Comparison of ENCODE assay signal across 12 cellular contexts in the genomic region with DNA sequence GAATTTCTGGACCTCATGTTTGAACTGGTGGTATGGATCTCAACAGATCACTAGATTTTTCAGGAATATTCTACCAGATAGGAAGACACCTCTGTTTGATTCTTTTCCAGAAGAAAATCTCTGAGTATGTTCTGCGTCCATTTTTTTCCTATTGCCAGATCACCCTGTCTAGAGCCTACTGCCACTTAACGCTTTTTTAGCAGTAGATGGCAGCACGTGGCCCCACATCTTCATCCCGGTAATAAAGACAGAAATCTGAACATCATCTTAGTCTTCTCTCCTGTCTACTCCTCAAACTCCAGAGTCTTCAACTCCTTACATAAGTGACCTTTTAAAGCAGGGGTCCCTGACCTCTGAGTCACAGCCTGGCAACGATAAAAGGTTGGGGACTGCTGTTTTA.
A peak's percentile ranks its signal among the peaks of the same experiment; 100 is the strongest.
DNase-seq lines count a peak whose midpoint lies in the region; ATAC-seq, FAIRE-seq and TF ChIP-seq lines count a peak whose summit lies in the region.
"Had no signal": no experiment of that assay in that cellular context is flagged by ENCODE, and none has a peak within 500 bp of the region (broad histone marks: within the 10 kb centered on the region; RNA-seq: fewer than 3 reads in every experiment).

No MANE protein-coding gene starts in this region.

- BruUV-seq in mammary epithelial cell (replicated peaks; lab: Mats Ljungman, UMichigan) = no TSS peak

- H3K27ac ChIP-seq in A549 (no peak overlapping the region), mammary epithelial cell (ENCODE audit: insufficient read depth, low read depth, low read length) (no peak overlapping the region), heart right ventricle (no peak overlapping the region), mesenchymal stem cell (ENCODE audit: low read length, poor library complexity, severe bottlenecking) (no peak overlapping the region)
- H3K27ac ChIP-seq: stomach had no signal

- no peak for FAIRE-seq in A549 (lab: Jason Lieb, UNC)

- no peak overlapping the region for H3K4ac ChIP-seq in mesenchymal stem cell (ENCODE audit: low read depth in 1 of 2, low read length in 2 of 2)

- H3K27ac Mint-ChIP-seq in activated T-helper 2 cell treated with anti-CD3 and anti-CD28 coated beads, Interferon-gamma antibody, Interleukin-2, Interleukin-4, amounts not matched to agents 10 μg/mL and 5 μg/mL and 100 μg/mL, durations not matched to agents 14 hours and 24 hours and 36 hours = no peak overlapping the region
- H3K27ac Mint-ChIP-seq: activated CD4-positive, alpha-beta T cell treated with anti-CD3 and anti-CD28 coated beads, Interleukin-2, amount 10 ng/mL, durations not matched to agents 24 days and 14 days had no signal

- POLR2A ChIA-PET in A549 (lab: Yijun Ruan, JAX) = no interaction called here

- H4K20me1 ChIP-seq in Loucy (ENCODE audit: insufficient read depth, low read length, poor library complexity, severe bottlenecking) = no peaks in the 10 kb centered on the region
- H4K20me1 ChIP-seq in mammary epithelial cell (ENCODE audit: insufficient read depth, low read length) = no peaks in the 10 kb centered on the region

- H3K9me3 Mint-ChIP-seq in activated T-helper 2 cell treated with anti-CD3 and anti-CD28 coated beads, Interferon-gamma antibody, Interleukin-2, Interleukin-4, amounts not matched to agents 10 μg/mL and 5 μg/mL and 100 μg/mL, durations not matched to agents 14 hours and 24 hours and 36 hours = no peaks in the 10 kb centered on the region
- H3K9me3 Mint-ChIP-seq: activated CD4-positive, alpha-beta T cell treated with anti-CD3 and anti-CD28 coated beads, Interleukin-2, amount 10 ng/mL, durations not matched to agents 24 days and 14 days had no signal

- H3K79me1 ChIP-seq in mesenchymal stem cell (replicated peaks; ENCODE audit: low read length, poor library complexity, severe bottlenecking) = no peaks in the 10 kb centered on the region

- DNase-seq in A549 (ENCODE audit: low read depth in 1 of 2, low spot score in 1 of 2) (peak; percentile 12 to 44), GM12864 (ENCODE audit: low read depth) (no peak), mammary epithelial cell (no peak), C1 segment of cervical spinal cord (lab: John Stamatoyannopoulos, UW) (no peak), heart right ventricle (no peak), mesenchymal stem cell (no peak)
- DNase-seq in activated T-helper 2 cell treated with anti-CD3 and anti-CD28 coated beads, Interferon-gamma antibody, Interleukin-2, Interleukin-4, amounts not matched to agents 10 μg/mL and 5 μg/mL and 100 μg/mL, durations not matched to agents 14 hours and 24 hours and 36 hours (ENCODE audit: low spot score) = no peak
- DNase-seq: activated CD4-positive, alpha-beta T cell treated with anti-CD3 and anti-CD28 coated beads, Interleukin-2, amount 10 ng/mL, durations not matched to agents 24 days and 14 days; GF-D8; NCI-H2081 treated with DMSO at 0.1 percent for 48 hours; stomach had no signal

- no peak overlapping the region for H3K4me3 ChIP-seq in A549
- H3K4me3 ChIP-seq in GM12864 (ENCODE audit: low read depth, low read length) = no peak overlapping the region
- no peak overlapping the region for H3K4me3 ChIP-seq in Loucy (ENCODE audit: low read length, poor library complexity, severe bottlenecking)
- no peak overlapping the region for H3K4me3 ChIP-seq in mammary epithelial cell (replicated peaks in 1 of 3; ENCODE audit: insufficient read depth in 1 of 3, low read depth in 2 of 3, low read length in 3 of 3)
- no peak overlapping the region for H3K4me3 ChIP-seq in heart right ventricle
- H3K4me3 ChIP-seq in mesenchymal stem cell (ENCODE audit: insufficient read depth in 1 of 2, low read depth in 1 of 2, low read length in 2 of 2) = no peak overlapping the region
- H3K4me3 ChIP-seq: stomach had no signal

- no peaks in the 10 kb centered on the region for H3K27me3 ChIP-seq in Loucy (ENCODE audit: insufficient read depth, low read length, poor library complexity, severe bottlenecking)
- H3K27me3 ChIP-seq in mammary epithelial cell (ENCODE audit: insufficient read depth, low read length) = no peaks in the 10 kb centered on the region
- H3K27me3 ChIP-seq in heart right ventricle = no peaks in the 10 kb centered on the region
- no peaks in the 10 kb centered on the region for H3K27me3 ChIP-seq in mesenchymal stem cell (ENCODE audit: control insufficient read depth in 1 of 2, insufficient read depth in 1 of 2, low read length in 2 of 2)
- H3K27me3 ChIP-seq: stomach had no signal

- H3K9me2 ChIP-seq in Loucy (replicated peaks; ENCODE audit: low read depth, low read length) = no peaks in the 10 kb centered on the region

- TF ChIP-seq EP300 in A549 (IDR thresholded peaks at IDR 0.05) = no peak

- no peak overlapping the region for H2BK15ac ChIP-seq in mesenchymal stem cell (ENCODE audit: low read depth, poor library complexity, severe bottlenecking)

- H2AFZ ChIP-seq in Loucy (ENCODE audit: low read length) (no peak overlapping the region), mammary epithelial cell (ENCODE audit: low read depth, low read length) (no peak overlapping the region), mesenchymal stem cell (ENCODE audit: low read depth, low read length) (no peak overlapping the region)

- no peak overlapping the region for H3K18ac ChIP-seq in mesenchymal stem cell (ENCODE audit: low read depth in 1 of 2, low read length in 2 of 2)

- no peaks in the 10 kb centered on the region for H3K4me1 Mint-ChIP-seq in activated T-helper 2 cell treated with anti-CD3 and anti-CD28 coated beads, Interferon-gamma antibody, Interleukin-2, Interleukin-4, amounts not matched to agents 10 μg/mL and 5 μg/mL and 100 μg/mL, durations not matched to agents 14 hours and 24 hours and 36 hours (ENCODE audit: low read depth)
- H3K4me1 Mint-ChIP-seq: activated CD4-positive, alpha-beta T cell treated with anti-CD3 and anti-CD28 coated beads, Interleukin-2, amount 10 ng/mL, durations not matched to agents 24 days and 14 days had no signal

- H3K36me3 Mint-ChIP-seq in activated T-helper 2 cell treated with anti-CD3 and anti-CD28 coated beads, Interferon-gamma antibody, Interleukin-2, Interleukin-4, amounts not matched to agents 10 μg/mL and 5 μg/mL and 100 μg/mL, durations not matched to agents 14 hours and 24 hours and 36 hours (ENCODE audit: low read depth) = no peaks in the 10 kb centered on the region

- H3K9me3 ChIP-seq in A549 (no peaks in the 10 kb centered on the region), Loucy (ENCODE audit: insufficient read depth, low read depth, low read length) (no peaks in the 10 kb centered on the region), mammary epithelial cell (replicated peaks; ENCODE audit: insufficient read depth, low read length) (no peaks in the 10 kb centered on the region), heart right ventricle (no peaks in the 10 kb centered on the region), mesenchymal stem cell (ENCODE audit: control insufficient read depth, low read length) (no peaks in the 10 kb centered on the region)
- H3K9me3 ChIP-seq: stomach had no signal

- H3K79me2 ChIP-seq in Loucy (ENCODE audit: insufficient read depth, low read length) = no peaks in the 10 kb centered on the region
- H3K79me2 ChIP-seq in mammary epithelial cell (ENCODE audit: insufficient read depth, low read length) = no peaks in the 10 kb centered on the region

- in situ Hi-C loops in mammary epithelial cell (cut with MboI; ENCODE audit: low sequenced_read_pairs in 2 of 2) = loop anchor here in 1 of 2 donors (25.0 kb wide), 1 partner anchor 117 kb away; no protein-coding TSS in a partner anchor

- no peak overlapping the region for H3K4me3 Mint-ChIP-seq in activated T-helper 2 cell treated with anti-CD3 and anti-CD28 coated beads, Interferon-gamma antibody, Interleukin-2, Interleukin-4, amounts not matched to agents 10 μg/mL and 5 μg/mL and 100 μg/mL, durations not matched to agents 14 hours and 24 hours and 36 hours (ENCODE audit: low read depth)
- H3K4me3 Mint-ChIP-seq: activated CD4-positive, alpha-beta T cell treated with anti-CD3 and anti-CD28 coated beads, Interleukin-2, amount 10 ng/mL, durations not matched to agents 24 days and 14 days had no signal

- ATAC-seq in A549 (peak; percentile 73 to 80; a peak in 4 of 6 replicates), heart right ventricle (no peak)

- CTCF ChIA-PET in A549 (lab: Yijun Ruan, JAX) (interaction anchor here (0.7 kb wide), 1 partner anchor 241 kb away, joined by 4 read pairs; no protein-coding TSS in a partner anchor), mammary epithelial cell (lab: Charles Lee; ENCODE audit: low non-redundant PET) (no interaction called here)

- intact Hi-C loops in mammary epithelial cell (cut with micrococcal nuclease) (loop anchor here (1.0 to 2.0 kb wide), 2 partner anchors 76 to 334 kb away; no protein-coding TSS in a partner anchor), heart right ventricle (cut with DNase I) (loop anchor here in 1 of 10 donors (10.0 kb wide), 1 partner anchor 124 kb away; no protein-coding TSS in a partner anchor)
- intact Hi-C loops in activated T-helper 2 cell treated with anti-CD3 and anti-CD28 coated beads, Interferon-gamma antibody, Interleukin-2, Interleukin-4, amounts not matched to agents 10 μg/mL and 5 μg/mL and 100 μg/mL, durations not matched to agents 14 hours and 24 hours and 36 hours (cut with micrococcal nuclease) = no loop called here

- no peak overlapping the region for H2BK5ac ChIP-seq in mesenchymal stem cell (ENCODE audit: low read depth, low read length, poor library complexity, severe bottlenecking)

- H2AK5ac ChIP-seq in mesenchymal stem cell (ENCODE audit: low read length, severe bottlenecking) = no peak overlapping the region

- 4% methylated on average over 5 of the region's 5 CpGs for WGBS in A549 (ENCODE audit: missing lambda C conversion rate)
- WGBS in mammary epithelial cell (ENCODE audit: low coverage, missing lambda C conversion rate) = 58% methylated on average over 3 of the region's 5 CpGs
- WGBS in heart right ventricle, 2 donors = 59 to 61% methylated on average over 5 of the region's 5 CpGs
- 81% methylated on average over 4 of the region's 5 CpGs for WGBS in mesenchymal stem cell

- no peak overlapping the region for H4K91ac ChIP-seq in mesenchymal stem cell (ENCODE audit: low read length)

- no peak for TF ChIP-seq POLR2A in A549 (IDR thresholded peaks at IDR 0.05; ENCODE audit: low read length)

- peak; percentile 45 to 51; a peak in 4 of 5 replicates for TF ChIP-seq RAD21 in A549 (conservative IDR thresholded peaks at IDR 0.05 in 1 of 2, IDR thresholded peaks at IDR 0.05 in 1 of 2)

- H2BK120ac ChIP-seq in mesenchymal stem cell (ENCODE audit: low read depth, low read length) = no peak overlapping the region

- H4K8ac ChIP-seq in mesenchymal stem cell (ENCODE audit: low read length) = no peak overlapping the region

- no peak overlapping the region for H2BK12ac ChIP-seq in mesenchymal stem cell (ENCODE audit: low read length in 2 of 2)

- H3K9ac ChIP-seq in Loucy (ENCODE audit: low read depth, low read length, poor library complexity, severe bottlenecking) (no peak overlapping the region), mammary epithelial cell (ENCODE audit: insufficient read depth, low read length) (no peak overlapping the region), mesenchymal stem cell (ENCODE audit: low read length) (no peak overlapping the region)

- no peak overlapping the region for H3K14ac ChIP-seq in mesenchymal stem cell (ENCODE audit: low read length in 2 of 2)

- H3K36me3 ChIP-seq in Loucy (ENCODE audit: insufficient read depth, low read length) (no peaks in the 10 kb centered on the region), mammary epithelial cell (ENCODE audit: insufficient read depth, low read length) (no peaks in the 10 kb centered on the region), heart right ventricle (no peaks in the 10 kb centered on the region), mesenchymal stem cell (ENCODE audit: control insufficient read depth in 1 of 2, insufficient read depth in 2 of 2, low read depth in 1 of 2, low read length in 2 of 2) (no peaks in the 10 kb centered on the region)
- H3K36me3 ChIP-seq: stomach had no signal

- H3K23ac ChIP-seq in mesenchymal stem cell (ENCODE audit: low read length in 2 of 2) = no peak overlapping the region

- H3K27me3 Mint-ChIP-seq in activated T-helper 2 cell treated with anti-CD3 and anti-CD28 coated beads, Interferon-gamma antibody, Interleukin-2, Interleukin-4, amounts not matched to agents 10 μg/mL and 5 μg/mL and 100 μg/mL, durations not matched to agents 14 hours and 24 hours and 36 hours (ENCODE audit: low read depth) = no peaks in the 10 kb centered on the region
- H3K27me3 Mint-ChIP-seq: activated CD4-positive, alpha-beta T cell treated with anti-CD3 and anti-CD28 coated beads, Interleukin-2, amount 10 ng/mL, durations not matched to agents 24 days and 14 days had no signal

- H3K4me1 ChIP-seq in A549 (no peaks in the 10 kb centered on the region), Loucy (ENCODE audit: insufficient read depth, low read length, poor library complexity, severe bottlenecking) (no peaks in the 10 kb centered on the region), mammary epithelial cell (ENCODE audit: insufficient read depth, low read length) (no peaks in the 10 kb centered on the region), heart right ventricle (peaks cover 0 to 4% (median 0%) of the 10 kb centered on the region in 9 donors), mesenchymal stem cell (ENCODE audit: control insufficient read depth, insufficient read depth, low read depth, low read length) (no peaks in the 10 kb centered on the region)
- H3K4me1 ChIP-seq: stomach had no signal

- TF ChIP-seq CTCF in A549 (IDR thresholded peaks at IDR 0.05) (peak; percentile 20; the same call in 2 of the 3 replicates), GM12864 (IDR thresholded peaks at IDR 0.05; ENCODE audit: low read depth, low read length, missing control alignments) (peak; percentile 34), Loucy (conservative IDR thresholded peaks at IDR 0.05; ENCODE audit: low read length) (peak; percentile 64), mammary epithelial cell (conservative IDR thresholded peaks at IDR 0.05 in 1 of 2, IDR thresholded peaks at IDR 0.05 in 1 of 2; ENCODE audit: extremely low read depth in 1 of 2, insufficient read depth in 1 of 2, low read depth in 1 of 2, low read length in 2 of 2) (peak; percentile 25 to 63), heart right ventricle (IDR thresholded peaks at IDR 0.05) (no peak)

- dilution Hi-C loops in mammary epithelial cell (cut with HindIII; ENCODE audit: low sequenced_read_pairs) = no loop called here

- H3K4me2 ChIP-seq in A549 = no peak overlapping the region
- H3K4me2 ChIP-seq in Loucy (ENCODE audit: low read depth, low read length, poor library complexity, severe bottlenecking) = no peak overlapping the region
- no peak overlapping the region for H3K4me2 ChIP-seq in mammary epithelial cell (ENCODE audit: insufficient read depth, low read depth, low read length)
- no peak overlapping the region for H3K4me2 ChIP-seq in mesenchymal stem cell (ENCODE audit: low read length, poor library complexity, severe bottlenecking)

- no peaks in the 10 kb centered on the region for H3F3A ChIP-seq in Loucy (ENCODE audit: low read depth)

Comparison
In these comparisons a context has a peak if more than half of its experiments do, and no peak if none do; other contexts are left out.
1. ATAC-seq: peak in A549 (2 of 2); none in heart right ventricle (0 of 8).
2. DNase-seq: peak in A549 (2 of 2); none in GM12864 (single experiment), mammary epithelial cell (single experiment), C1 segment of cervical spinal cord (0 of 14), activated T-helper 2 cell treated with anti-CD3 and anti-CD28 coated beads, Interferon-gamma antibody, Interleukin-2, Interleukin-4, amounts not matched to agents 10 μg/mL and 5 μg/mL and 100 μg/mL, durations not matched to agents 14 hours and 24 hours and 36 hours (single experiment), heart right ventricle (0 of 2) and mesenchymal stem cell (single experiment).
3. CTCF ChIP-seq: peak in A549 (single experiment), GM12864 (single experiment), Loucy (single experiment) and mammary epithelial cell (2 of 2); none in heart right ventricle (0 of 9).